8 cellular contexts compared by ENCODE assay signal in genomic region chr7:158821173-158822021, GRCh38. TPM values are rescaled to one million over a fixed set of nuclear protein-coding genes. Genes with fewer than 3 reads are reported as not detected.
A peak's percentile ranks its signal among the peaks of the same experiment; 100 is the strongest.
DNase-seq lines count a peak whose midpoint lies in the region; ATAC-seq and TF ChIP-seq lines count a peak whose summit lies in the region.

No MANE protein-coding gene starts in this region.

- no peak for DNase-seq in activated T-cell treated with anti-CD3 and anti-CD28 coated beads, Interleukin-2, amount 50 U/mL, for 24 hours
- DNase-seq in activated T-cell treated with anti-CD3 and anti-CD28 coated beads, Interleukin-2, amount 50 U/mL, for 48 hours = no peak
- DNase-seq in left ventricle myocardium inferior (no peak), stromal cell of bone marrow (ENCODE audit: low read depth) (peak; percentile 79), endothelial cell (ENCODE audit: low spot score) (no peak), GM13977 (ENCODE audit: low spot score) (no peak), putamen (ENCODE audit: low spot score) (no peak)

- H3K9me3 ChIP-seq in left ventricle myocardium inferior (replicated peaks) = no peaks in the 10 kb centered on the region

- H3K36me3 ChIP-seq in left ventricle myocardium inferior = no peaks in the 10 kb centered on the region

- no peaks in the 10 kb centered on the region for H3K9me3 Mint-ChIP-seq in activated T-cell treated with anti-CD3 and anti-CD28 coated beads, Interleukin-2, amount 50 U/mL, for 24 hours
- no peaks in the 10 kb centered on the region for H3K9me3 Mint-ChIP-seq in activated T-helper 17 cell treated with anti-CD3 and anti-CD28 coated beads, Interleukin-2, amount 50 U/mL, for 72 hours
- no peaks in the 10 kb centered on the region for H3K9me3 Mint-ChIP-seq in endothelial cell (ENCODE audit: unreplicated experiment)

- peak; percentile 30 for ATAC-seq in activated T-helper 17 cell treated with anti-CD3 and anti-CD28 coated beads, Interleukin-2, amount 50 U/mL, for 72 hours (replicated peaks)

- peaks cover 87% of the 10 kb centered on the region for H3K4me1 Mint-ChIP-seq in activated T-cell treated with anti-CD3 and anti-CD28 coated beads, Interleukin-2, amount 50 U/mL, for 24 hours (ENCODE audit: low read depth)
- H3K4me1 Mint-ChIP-seq in activated T-helper 17 cell treated with anti-CD3 and anti-CD28 coated beads, Interleukin-2, amount 50 U/mL, for 72 hours = peaks cover 46% of the 10 kb centered on the region
- peaks cover 27% of the 10 kb centered on the region for H3K4me1 Mint-ChIP-seq in endothelial cell (ENCODE audit: unreplicated experiment)

- intact Hi-C loops in left ventricle myocardium inferior (cut with micrococcal nuclease) = no loop called here

- H3K27ac ChIP-seq in left ventricle myocardium inferior (replicated peaks) = peak overlapping the region; percentile 96

- peaks cover 16% of the 10 kb centered on the region for H3K36me3 Mint-ChIP-seq in activated T-cell treated with anti-CD3 and anti-CD28 coated beads, Interleukin-2, amount 50 U/mL, for 24 hours (ENCODE audit: low read depth)
- H3K36me3 Mint-ChIP-seq in activated T-helper 17 cell treated with anti-CD3 and anti-CD28 coated beads, Interleukin-2, amount 50 U/mL, for 72 hours (ENCODE audit: low read depth) = peaks cover 35% of the 10 kb centered on the region
- H3K36me3 Mint-ChIP-seq in endothelial cell (ENCODE audit: low read depth, unreplicated experiment) = no peaks in the 10 kb centered on the region

- H3K4me3 Mint-ChIP-seq in activated T-cell treated with anti-CD3 and anti-CD28 coated beads, Interleukin-2, amount 50 U/mL, for 24 hours = peak overlapping the region; percentile 71
- peak overlapping the region; percentile 85 for H3K4me3 Mint-ChIP-seq in activated T-helper 17 cell treated with anti-CD3 and anti-CD28 coated beads, Interleukin-2, amount 50 U/mL, for 72 hours
- H3K4me3 Mint-ChIP-seq in endothelial cell (ENCODE audit: unreplicated experiment) = no peak overlapping the region

- in situ Hi-C loops in GM13977 (cut with MboI; ENCODE audit: low pct_unique_long_range_greater_than_20kb, low sequenced_read_pairs, unreplicated experiment) = no loop called here

- H3K4me3 ChIP-seq in left ventricle myocardium inferior = peak overlapping the region; percentile 36

- no peaks in the 10 kb centered on the region for H3K27me3 ChIP-seq in left ventricle myocardium inferior (ENCODE audit: low read depth)

- no peaks in the 10 kb centered on the region for H3K27me3 Mint-ChIP-seq in activated T-cell treated with anti-CD3 and anti-CD28 coated beads, Interleukin-2, amount 50 U/mL, for 24 hours
- no peaks in the 10 kb centered on the region for H3K27me3 Mint-ChIP-seq in activated T-helper 17 cell treated with anti-CD3 and anti-CD28 coated beads, Interleukin-2, amount 50 U/mL, for 72 hours
- H3K27me3 Mint-ChIP-seq in endothelial cell (ENCODE audit: unreplicated experiment) = no peaks in the 10 kb centered on the region

- peak overlapping the region; percentile 100 for H3K27ac Mint-ChIP-seq in activated T-cell treated with anti-CD3 and anti-CD28 coated beads, Interleukin-2, amount 50 U/mL, for 24 hours
- peak overlapping the region; percentile 97 for H3K27ac Mint-ChIP-seq in activated T-helper 17 cell treated with anti-CD3 and anti-CD28 coated beads, Interleukin-2, amount 50 U/mL, for 72 hours
- no peak overlapping the region for H3K27ac Mint-ChIP-seq in endothelial cell (ENCODE audit: unreplicated experiment)

- H3K4me1 ChIP-seq in left ventricle myocardium inferior = peaks cover 97% of the 10 kb centered on the region

- TF ChIP-seq CTCF in left ventricle myocardium inferior (IDR thresholded peaks at IDR 0.05; ENCODE audit: borderline replicate concordance) (no peak), endothelial cell (IDR thresholded peaks at IDR 0.05; ENCODE audit: unreplicated experiment) (no peak), GM13977 (IDR thresholded peaks at IDR 0.05; ENCODE audit: extremely low read depth, insufficient read depth, missing control alignments) (no peak)

RNA-seq across cellular contexts. Expression of gene ESYT2, which starts 7.9 kb away (rescaled TPM):
- 100 to 1,000 TPM in 1 of 2 donors, 10 to 100 TPM in 1; 63.0 to 119 TPM for total RNA-seq in activated T-helper 17 cell treated with anti-CD3 and anti-CD28 coated beads, Interleukin-2, amount 50 U/mL, for 72 hours
- total RNA-seq in left ventricle myocardium inferior (41.1 TPM), endothelial cell (ENCODE audit: unreplicated experiment) (31.8 TPM)

RNA-seq across cellular contexts. Expression of gene DYNC2I1, which starts 35.0 kb away (rescaled TPM):
- total RNA-seq in activated T-helper 17 cell treated with anti-CD3 and anti-CD28 coated beads, Interleukin-2, amount 50 U/mL, for 72 hours = 10 to 100 TPM; 13.5 to 41.1 TPM
- 31.1 TPM for total RNA-seq in left ventricle myocardium inferior
- total RNA-seq in endothelial cell (ENCODE audit: unreplicated experiment) = 25.9 TPM
